In genomic region chr18:62982600-62983251, GRCh38 we compare ENCODE assay signal across 8 cellular contexts.
DNase-seq lines count a peak whose midpoint lies in the region; ATAC-seq and TF ChIP-seq lines count a peak whose summit lies in the region.

No MANE protein-coding gene starts in this region.

- TF ChIP-seq POLR2A in gastroesophageal sphincter (IDR thresholded peaks at IDR 0.05) (no peak), upper lobe of left lung (IDR thresholded peaks at IDR 0.05) (no peak)

- H3K9me3 ChIP-seq in gastroesophageal sphincter = no peaks in the 10 kb centered on the region
- H3K9me3 ChIP-seq in upper lobe of left lung = no peaks in the 10 kb centered on the region

- peak; percentile 61 for ATAC-seq in gastroesophageal sphincter
- peak in 1 of 2 donors; percentile 80 for ATAC-seq in upper lobe of left lung (ENCODE audit: low FRiP score in 2 of 2)
- ATAC-seq in HG02623 (IDR thresholded peaks at IDR 0.05; ENCODE audit: unreplicated experiment) = no peak

- peak overlapping the region in 1 of 2 donors; percentile 39 for H3K4me3 ChIP-seq in gastroesophageal sphincter
- H3K4me3 ChIP-seq in upper lobe of left lung = peak overlapping the region in 3 of 4 donors; percentile 24 to 35 (median 28)

- DNase-seq in EL = peak; percentile 60
- DNase-seq in HK-2 (ENCODE audit: unreplicated experiment) = peak; percentile 19
- DNase-seq in RPMI8226 = peak; percentile 48
- peak; percentile 75 for DNase-seq in activated naive CD4-positive, alpha-beta T cell treated with anti-CD3 and anti-CD28 coated beads for 36 hours
- DNase-seq in osteocyte (ENCODE audit: extremely low spot score, unreplicated experiment) = no peak
- peak; percentile 21 to 55 for DNase-seq in upper lobe of left lung

- H3K36me3 ChIP-seq in gastroesophageal sphincter (peaks cover 0 to 21% of the 10 kb centered on the region in 2 donors), upper lobe of left lung (peaks cover 0 to 15% (median 7%) of the 10 kb centered on the region in 4 donors)

- H3K27me3 ChIP-seq in gastroesophageal sphincter (no peaks in the 10 kb centered on the region), upper lobe of left lung (no peaks in the 10 kb centered on the region)

- H3K27ac ChIP-seq in gastroesophageal sphincter = peak overlapping the region in 1 of 4 donors; percentile 29
- peak overlapping the region in 1 of 4 donors; percentile 48 for H3K27ac ChIP-seq in upper lobe of left lung

- no peaks in the 10 kb centered on the region for H3K36me3 Mint-ChIP-seq in activated naive CD4-positive, alpha-beta T cell treated with anti-CD3 and anti-CD28 coated beads for 36 hours (ENCODE audit: low read depth)
- H3K36me3 Mint-ChIP-seq in osteocyte (ENCODE audit: unreplicated experiment) = peaks cover 10% of the 10 kb centered on the region

- 20 to 33% methylated on average over 10 to 11 of the region's 11 CpGs for WGBS in gastroesophageal sphincter (ENCODE audit: low coverage in 1 of 2), 2 donors
- 27 to 34% methylated on average over 11 of the region's 11 CpGs for WGBS in upper lobe of left lung, 2 donors

- peak; percentile 75 to 84 (median 80) for TF ChIP-seq CTCF in gastroesophageal sphincter (IDR thresholded peaks at IDR 0.05)
- peak; percentile 91 for TF ChIP-seq CTCF in osteocyte (IDR thresholded peaks at IDR 0.05)
- TF ChIP-seq CTCF in upper lobe of left lung (IDR thresholded peaks at IDR 0.05) = peak; percentile 59 to 79 (median 66)

- TF ChIP-seq EP300 in gastroesophageal sphincter (IDR thresholded peaks at IDR 0.05) = no peak
- TF ChIP-seq EP300 in upper lobe of left lung (IDR thresholded peaks at IDR 0.05) = no peak

- peaks cover 0 to 10% (median 3%) of the 10 kb centered on the region in 3 donors for H3K4me1 ChIP-seq in gastroesophageal sphincter
- peaks cover 5 to 12% (median 8%) of the 10 kb centered on the region in 4 donors for H3K4me1 ChIP-seq in upper lobe of left lung

- no peak overlapping the region for H3K27ac Mint-ChIP-seq in activated naive CD4-positive, alpha-beta T cell treated with anti-CD3 and anti-CD28 coated beads for 36 hours
- H3K27ac Mint-ChIP-seq in osteocyte (ENCODE audit: unreplicated experiment) = no peak overlapping the region

- CTCF ChIA-PET in activated naive CD4-positive, alpha-beta T cell treated with anti-CD3 and anti-CD28 coated beads for 36 hours (lab: Charles Lee) = interaction anchor here (0.5 to 3.2 kb wide), 30 partner anchors 9 to 1134 kb away, joined by 3 to 22 read pairs (median 4); partner anchors contain the start of gene PHLPP1

- intact Hi-C loops in activated naive CD4-positive, alpha-beta T cell treated with anti-CD3 and anti-CD28 coated beads for 36 hours (cut with micrococcal nuclease) = loop anchor here (1.0 to 2.0 kb wide), 6 partner anchors 267 to 799 kb away; partner anchors contain the start of genes PHLPP1 and TNFRSF11A

- H3K4me1 Mint-ChIP-seq in activated naive CD4-positive, alpha-beta T cell treated with anti-CD3 and anti-CD28 coated beads for 36 hours (ENCODE audit: low read depth) = no peaks in the 10 kb centered on the region
- H3K4me1 Mint-ChIP-seq in osteocyte (ENCODE audit: unreplicated experiment) = peaks cover 4% of the 10 kb centered on the region

- H3K9me3 Mint-ChIP-seq in activated naive CD4-positive, alpha-beta T cell treated with anti-CD3 and anti-CD28 coated beads for 36 hours = no peaks in the 10 kb centered on the region
- H3K9me3 Mint-ChIP-seq in osteocyte (ENCODE audit: unreplicated experiment) = no peaks in the 10 kb centered on the region

- no peak overlapping the region for H3K4me3 Mint-ChIP-seq in activated naive CD4-positive, alpha-beta T cell treated with anti-CD3 and anti-CD28 coated beads for 36 hours
- H3K4me3 Mint-ChIP-seq in osteocyte (ENCODE audit: unreplicated experiment) = peak overlapping the region; percentile 62

- H3K27me3 Mint-ChIP-seq in activated naive CD4-positive, alpha-beta T cell treated with anti-CD3 and anti-CD28 coated beads for 36 hours (ENCODE audit: low read depth) = no peaks in the 10 kb centered on the region
- H3K27me3 Mint-ChIP-seq in osteocyte (ENCODE audit: unreplicated experiment) = no peaks in the 10 kb centered on the region
